In the genomic region with DNA sequence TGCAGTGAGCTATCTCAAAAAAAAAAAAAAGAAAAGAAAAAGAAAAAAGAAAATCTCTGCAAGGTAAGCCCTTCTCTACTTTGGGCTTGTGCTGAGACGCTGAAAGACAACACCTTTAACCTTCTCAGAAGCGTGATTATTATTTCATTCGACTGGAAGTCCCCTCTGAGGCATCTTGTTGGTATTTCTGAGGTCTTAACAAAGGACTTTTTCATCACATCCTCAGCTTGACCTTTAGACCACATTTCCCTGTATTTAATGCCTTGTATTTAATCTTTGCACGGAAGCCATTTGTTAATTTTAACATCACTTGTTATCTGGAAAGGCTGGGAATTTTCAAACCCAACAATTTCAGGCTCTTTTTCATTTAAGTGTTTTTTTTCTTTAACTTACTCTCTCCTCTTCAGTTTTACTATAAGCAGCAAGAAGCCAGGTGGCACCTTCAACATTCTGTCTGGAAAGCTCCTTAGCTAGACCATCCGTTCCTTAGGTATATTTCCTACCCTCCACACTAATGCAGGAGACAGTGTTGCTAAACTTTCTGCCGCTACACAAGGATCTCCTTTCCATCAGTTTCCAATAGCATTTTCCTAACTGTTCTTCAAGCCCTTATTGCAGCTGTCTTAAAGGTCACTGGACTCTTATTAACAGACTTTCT, we compare ENCODE assay signal across 13 cellular contexts. TPM values are rescaled to one million over a fixed set of nuclear protein-coding genes. Genes with fewer than 3 reads are reported as not detected.
A peak's percentile ranks its signal among the peaks of the same experiment; 100 is the strongest.
DNase-seq lines count a peak whose midpoint lies in the region; ATAC-seq and TF ChIP-seq lines count a peak whose summit lies in the region.
"Had no signal": no experiment of that assay in that cellular context is flagged by ENCODE, and none has a peak within 500 bp of the region (broad histone marks: within the 10 kb centered on the region; RNA-seq: fewer than 3 reads in every experiment).

No MANE protein-coding gene starts in this region.

- H3K27me3 ChIP-seq in gastrocnemius medialis, result no peaks in the 10 kb centered on the region

- in situ Hi-C loops in gastrocnemius medialis (cut with MboI; ENCODE audit: low sequenced_read_pairs in 4 of 4), result no loop called here

- DNase-seq in A172 (ENCODE audit: low spot score), result peak; percentile 91
- DNase-seq in LHCN-M2 (ENCODE audit: low read depth), result peak; percentile 38
- peak; percentile 53 for DNase-seq in epithelial cell of proximal tubule (ENCODE audit: low read depth)
- no peak for DNase-seq in gastrocnemius medialis
- no peak for DNase-seq in stimulated activated CD4-positive, alpha-beta T cell treated with anti-CD3 and anti-CD28 coated beads, Interleukin-4, amount 100 ng/mL, for 24 hours
- DNase-seq in GM20000 (ENCODE audit: low spot score), result no peak
- DNase-seq: activated T-cell treated with anti-CD3 and anti-CD28 coated beads, Interleukin-2, amount 50 U/mL, for 1 hour; anterior cingulate cortex; DMS153; foreskin fibroblast; immature natural killer cell; T-cell had no signal

- H3K4me3 ChIP-seq in epithelial cell of proximal tubule (ENCODE audit: low read depth, low read length) (no peak overlapping the region), gastrocnemius medialis (no peak overlapping the region)

- peaks cover 0 to 19% of the 10 kb centered on the region in 2 donors for H3K36me3 ChIP-seq in gastrocnemius medialis

- no peak for TF ChIP-seq POLR2A in gastrocnemius medialis (IDR thresholded peaks at IDR 0.05)

- no peak overlapping the region for H3K27ac ChIP-seq in gastrocnemius medialis

- intact Hi-C loops in gastrocnemius medialis (cut with DNase I; ENCODE audit: low total_unique reads), result no loop called here

- no peaks in the 10 kb centered on the region for H3K9me3 ChIP-seq in gastrocnemius medialis

- no peak for ATAC-seq in gastrocnemius medialis
- ATAC-seq: T-cell had no signal

- TF ChIP-seq CTCF in epithelial cell of proximal tubule (conservative IDR thresholded peaks at IDR 0.05; ENCODE audit: low read depth, low read length) (no peak), gastrocnemius medialis (IDR thresholded peaks at IDR 0.05 in 4 of 5, conservative IDR thresholded peaks at IDR 0.05 in 1 of 5) (no peak), GM20000 (IDR thresholded peaks at IDR 0.05; ENCODE audit: extremely low read depth, missing control alignments) (no peak)

- H3K4me1 ChIP-seq in gastrocnemius medialis, result no peaks in the 10 kb centered on the region

RNA-seq across cellular contexts. Expression of a gene that starts 10.3 kb away (rescaled TPM):
- total RNA-seq in A172 (2014; rRNA removed; shearing (Covaris generic)), result 11.0 and 12.5 TPM in 2 replicates
- total RNA-seq in LHCN-M2 (2014; rRNA removed) (12.2 and 18.3 TPM in 2 replicates), epithelial cell of proximal tubule (6.6 and 17.4 TPM in 2 replicates), gastrocnemius medialis (1 to 10 TPM; 3.7 to 8.6 (median 6.3) TPM)
- 12.6 TPM for polyA plus RNA-seq in LHCN-M2 (2012)

RNA-seq across cellular contexts. Expression of a gene that starts 15.4 kb away (rescaled TPM):
- total RNA-seq in A172 (2014; rRNA removed; shearing (Covaris generic)), result 18.4 and 22.0 TPM in 2 replicates
- total RNA-seq in LHCN-M2 (2014; rRNA removed) (5.0 and 8.9 TPM in 2 replicates), epithelial cell of proximal tubule (11.1 and 14.2 TPM in 2 replicates), gastrocnemius medialis (not detected)
- polyA plus RNA-seq in LHCN-M2 (2012), result 8.0 TPM
- total RNA-seq: mononuclear cell, T-cell had no signal
- polyA plus RNA-seq: immature natural killer cell had no signal

RNA-seq across cellular contexts. Expression of a gene that starts 16.4 kb away (rescaled TPM):
- total RNA-seq in A172 (2014; rRNA removed; shearing (Covaris generic)), result 22.1 and 24.9 TPM in 2 replicates
- total RNA-seq in LHCN-M2 (2014; rRNA removed) (10.9 and 15.2 TPM in 2 replicates), epithelial cell of proximal tubule (2.2 and 12.8 TPM in 2 replicates), gastrocnemius medialis (1 to 10 TPM in 1 of 4 donors, under 1 TPM in 3; 0.20 to 1.7 (median 0.56) TPM)
- 3.7 TPM for polyA plus RNA-seq in LHCN-M2 (2012)
- polyA plus RNA-seq: immature natural killer cell had no signal

RNA-seq across cellular contexts. Expression of a gene that starts 46.2 kb away (rescaled TPM):
- total RNA-seq in A172 (2014; rRNA removed; shearing (Covaris generic)), result 90.8 and 105 TPM in 2 replicates
- total RNA-seq in LHCN-M2 (2014; rRNA removed) (79.7 and 91.0 TPM in 2 replicates), epithelial cell of proximal tubule (92.1 and 139 TPM in 2 replicates), gastrocnemius medialis (100 to 1,000 TPM in 1 of 4 donors, 10 to 100 TPM in 3; 48.1 to 120 (median 60.2) TPM)
- polyA plus RNA-seq in LHCN-M2 (2012), result 159 TPM

RNA-seq across cellular contexts. Expression of a gene that starts 52.7 kb away (rescaled TPM):
- 112 and 119 TPM in 2 replicates for total RNA-seq in A172 (2014; rRNA removed; shearing (Covaris generic))
- total RNA-seq in LHCN-M2 (2014; rRNA removed), result 75.5 and 89.7 TPM in 2 replicates
- polyA plus RNA-seq in LHCN-M2 (2012), result 69.7 TPM
- 79.0 and 83.3 TPM in 2 replicates for total RNA-seq in epithelial cell of proximal tubule
- total RNA-seq in gastrocnemius medialis, result 10 to 100 TPM; 35.5 to 71.8 (median 55.7) TPM

Comparison
In these comparisons a context has a peak if more than half of its experiments do, and no peak if none do; other contexts are left out.
1. DNase-seq: peak in A172 (single experiment), LHCN-M2 (single experiment) and epithelial cell of proximal tubule (single experiment); none in gastrocnemius medialis (0 of 2), stimulated activated CD4-positive, alpha-beta T cell treated with anti-CD3 and anti-CD28 coated beads, Interleukin-4, amount 100 ng/mL, for 24 hours (single experiment) and GM20000 (single experiment).